1 cellular context compared by ENCODE assay signal in the genomic region with DNA sequence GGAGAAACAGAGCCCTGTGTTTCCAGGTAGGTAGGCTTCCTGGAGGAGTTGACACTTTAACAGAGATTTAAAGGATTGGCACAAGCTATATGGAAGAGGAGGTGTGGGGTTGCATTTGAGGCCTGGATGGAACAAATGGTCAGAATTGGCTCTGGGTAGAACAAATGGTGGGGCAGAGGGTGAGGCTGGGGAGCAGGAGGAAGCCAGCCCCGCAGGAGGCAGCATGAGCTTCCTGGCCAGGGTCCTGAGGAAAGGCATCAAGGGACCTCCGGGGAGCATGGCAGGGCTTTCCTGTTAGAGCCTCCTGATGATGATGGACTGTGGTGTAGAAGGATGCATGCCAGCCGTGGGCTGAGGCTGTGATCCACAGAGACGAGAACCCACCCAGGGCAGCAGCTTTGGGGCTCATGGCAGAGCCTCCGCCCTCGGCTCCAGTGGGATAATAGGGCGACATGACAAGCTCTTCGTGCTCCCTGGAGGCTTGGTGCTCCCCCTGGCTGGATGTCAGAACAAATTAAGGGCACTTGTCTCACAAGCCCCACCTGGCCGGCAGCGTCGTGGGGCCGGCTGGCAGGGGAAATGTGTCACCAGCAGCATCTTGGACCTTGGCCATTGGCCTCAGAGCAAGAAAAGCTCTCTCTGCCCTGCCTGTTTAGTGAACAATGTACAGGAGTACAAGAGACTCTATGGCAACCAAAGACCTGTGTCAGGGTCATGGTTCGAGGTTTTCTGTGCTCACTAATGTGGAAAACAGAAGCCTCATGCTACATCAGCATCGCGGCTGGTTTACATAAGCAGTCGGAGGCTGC.
TF ChIP-seq lines count a peak whose summit lies in the region.

No MANE protein-coding gene starts in this region.

TF ChIP-seq in HepG2, 621 proteins besides CTCF, POLR2A, EP300 and RAD21 (continued from another document and continues in another):
- TF ChIP-seq, protein P1, sequence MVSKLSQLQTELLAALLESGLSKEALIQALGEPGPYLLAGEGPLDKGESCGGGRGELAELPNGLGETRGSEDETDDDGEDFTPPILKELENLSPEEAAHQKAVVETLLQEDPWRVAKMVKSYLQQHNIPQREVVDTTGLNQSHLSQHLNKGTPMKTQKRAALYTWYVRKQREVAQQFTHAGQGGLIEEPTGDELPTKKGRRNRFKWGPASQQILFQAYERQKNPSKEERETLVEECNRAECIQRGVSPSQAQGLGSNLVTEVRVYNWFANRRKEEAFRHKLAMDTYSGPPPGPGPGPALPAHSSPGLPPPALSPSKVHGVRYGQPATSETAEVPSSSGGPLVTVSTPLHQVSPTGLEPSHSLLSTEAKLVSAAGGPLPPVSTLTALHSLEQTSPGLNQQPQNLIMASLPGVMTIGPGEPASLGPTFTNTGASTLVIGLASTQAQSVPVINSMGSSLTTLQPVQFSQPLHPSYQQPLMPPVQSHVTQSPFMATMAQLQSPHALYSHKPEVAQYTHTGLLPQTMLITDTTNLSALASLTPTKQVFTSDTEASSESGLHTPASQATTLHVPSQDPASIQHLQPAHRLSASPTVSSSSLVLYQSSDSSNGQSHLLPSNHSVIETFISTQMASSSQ (IDR thresholded peaks at IDR 0.05; ENCODE audit: low read depth), result no peak
- TF ChIP-seq, protein P1 (CRISPR knock-in tag; IDR thresholded peaks at IDR 0.05; ENCODE audit: borderline replicate concordance), result 0 out of 2 replicates have a peak, but pooled peaks have one; percentile 8
- TF ChIP-seq ZNF260 (CRISPR knock-in tag; IDR thresholded peaks at IDR 0.05; ENCODE audit: borderline replicate concordance, low read depth) (no peak), ZMAT3 (CRISPR knock-in tag; conservative IDR thresholded peaks at IDR 0.05) (no peak; the same call in 1 of the 2 replicates), ZFX (CRISPR knock-in tag; IDR thresholded peaks at IDR 0.05; ENCODE audit: low read depth) (no peak), RXRA (CRISPR knock-in tag; IDR thresholded peaks at IDR 0.05) (no peak), ZNF263 (CRISPR knock-in tag; IDR thresholded peaks at IDR 0.05) (peak; percentile 95), ZNF564 (CRISPR knock-in tag; IDR thresholded peaks at IDR 0.05) (no peak), ZSCAN21 (CRISPR knock-in tag; IDR thresholded peaks at IDR 0.05; ENCODE audit: borderline replicate concordance) (no peak), SRSF9 (IDR thresholded peaks at IDR 0.05; ENCODE audit: borderline replicate concordance, insufficient read depth, low read depth, low read length, poor library complexity, severe bottlenecking) (no peak), ZNF274 (CRISPR knock-in tag; IDR thresholded peaks at IDR 0.05) (no peak), NCOA2 (CRISPR knock-in tag; IDR thresholded peaks at IDR 0.05) (0 out of 2 replicates have a peak, but pooled peaks have one; percentile 18), ZNF10 (CRISPR knock-in tag; IDR thresholded peaks at IDR 0.05; ENCODE audit: borderline replicate concordance, low read depth) (no peak), ZNF776 (CRISPR knock-in tag; IDR thresholded peaks at IDR 0.05) (no peak), SALL2 (CRISPR knock-in tag; IDR thresholded peaks at IDR 0.05) (no peak), ZNF296 (CRISPR knock-in tag; conservative IDR thresholded peaks at IDR 0.05) (no peak; the same call in 1 of the 2 replicates), ZSCAN12 (CRISPR knock-in tag; IDR thresholded peaks at IDR 0.05) (no peak), FOXJ3 (CRISPR knock-in tag; IDR thresholded peaks at IDR 0.05; ENCODE audit: borderline replicate concordance) (0 out of 2 replicates have a peak, but pooled peaks have one; percentile 19), KAT7 (CRISPR knock-in tag; IDR thresholded peaks at IDR 0.05; ENCODE audit: borderline replicate concordance) (no peak), LCORL (IDR thresholded peaks at IDR 0.05) (no peak), LCORL (CRISPR knock-in tag; IDR thresholded peaks at IDR 0.05) (peak; percentile 66; the same call in 1 of the 2 replicates), HMG20B (CRISPR knock-in tag; conservative IDR thresholded peaks at IDR 0.05) (no peak), ZNF567 (CRISPR knock-in tag; IDR thresholded peaks at IDR 0.05; ENCODE audit: borderline replicate concordance) (no peak), RXRB (CRISPR knock-in tag; IDR thresholded peaks at IDR 0.05; ENCODE audit: borderline replicate concordance) (no peak)
- TF ChIP-seq, protein P2, sequence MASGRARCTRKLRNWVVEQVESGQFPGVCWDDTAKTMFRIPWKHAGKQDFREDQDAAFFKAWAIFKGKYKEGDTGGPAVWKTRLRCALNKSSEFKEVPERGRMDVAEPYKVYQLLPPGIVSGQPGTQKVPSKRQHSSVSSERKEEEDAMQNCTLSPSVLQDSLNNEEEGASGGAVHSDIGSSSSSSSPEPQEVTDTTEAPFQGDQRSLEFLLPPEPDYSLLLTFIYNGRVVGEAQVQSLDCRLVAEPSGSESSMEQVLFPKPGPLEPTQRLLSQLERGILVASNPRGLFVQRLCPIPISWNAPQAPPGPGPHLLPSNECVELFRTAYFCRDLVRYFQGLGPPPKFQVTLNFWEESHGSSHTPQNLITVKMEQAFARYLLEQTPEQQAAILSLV (CRISPR knock-in tag; IDR thresholded peaks at IDR 0.05; ENCODE audit: borderline replicate concordance), result no peak
- TF ChIP-seq, protein P3, sequence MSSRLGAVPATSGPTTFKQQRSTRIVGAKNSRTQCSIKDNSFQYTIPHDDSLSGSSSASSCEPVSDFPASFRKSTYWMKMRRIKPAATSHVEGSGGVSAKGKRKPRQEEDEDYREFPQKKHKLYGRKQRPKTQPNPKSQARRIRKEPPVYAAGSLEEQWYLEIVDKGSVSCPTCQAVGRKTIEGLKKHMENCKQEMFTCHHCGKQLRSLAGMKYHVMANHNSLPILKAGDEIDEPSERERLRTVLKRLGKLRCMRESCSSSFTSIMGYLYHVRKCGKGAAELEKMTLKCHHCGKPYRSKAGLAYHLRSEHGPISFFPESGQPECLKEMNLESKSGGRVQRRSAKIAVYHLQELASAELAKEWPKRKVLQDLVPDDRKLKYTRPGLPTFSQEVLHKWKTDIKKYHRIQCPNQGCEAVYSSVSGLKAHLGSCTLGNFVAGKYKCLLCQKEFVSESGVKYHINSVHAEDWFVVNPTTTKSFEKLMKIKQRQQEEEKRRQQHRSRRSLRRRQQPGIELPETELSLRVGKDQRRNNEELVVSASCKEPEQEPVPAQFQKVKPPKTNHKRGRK (CRISPR knock-in tag; IDR thresholded peaks at IDR 0.05), result no peak
- TF ChIP-seq, protein P4, sequence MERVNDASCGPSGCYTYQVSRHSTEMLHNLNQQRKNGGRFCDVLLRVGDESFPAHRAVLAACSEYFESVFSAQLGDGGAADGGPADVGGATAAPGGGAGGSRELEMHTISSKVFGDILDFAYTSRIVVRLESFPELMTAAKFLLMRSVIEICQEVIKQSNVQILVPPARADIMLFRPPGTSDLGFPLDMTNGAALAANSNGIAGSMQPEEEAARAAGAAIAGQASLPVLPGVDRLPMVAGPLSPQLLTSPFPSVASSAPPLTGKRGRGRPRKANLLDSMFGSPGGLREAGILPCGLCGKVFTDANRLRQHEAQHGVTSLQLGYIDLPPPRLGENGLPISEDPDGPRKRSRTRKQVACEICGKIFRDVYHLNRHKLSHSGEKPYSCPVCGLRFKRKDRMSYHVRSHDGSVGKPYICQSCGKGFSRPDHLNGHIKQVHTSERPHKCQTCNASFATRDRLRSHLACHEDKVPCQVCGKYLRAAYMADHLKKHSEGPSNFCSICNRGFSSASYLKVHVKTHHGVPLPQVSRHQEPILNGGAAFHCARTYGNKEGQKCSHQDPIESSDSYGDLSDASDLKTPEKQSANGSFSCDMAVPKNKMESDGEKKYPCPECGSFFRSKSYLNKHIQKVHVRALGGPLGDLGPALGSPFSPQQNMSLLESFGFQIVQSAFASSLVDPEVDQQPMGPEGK (CRISPR knock-in tag; IDR thresholded peaks at IDR 0.05), result no peak
- TF ChIP-seq, protein P5, sequence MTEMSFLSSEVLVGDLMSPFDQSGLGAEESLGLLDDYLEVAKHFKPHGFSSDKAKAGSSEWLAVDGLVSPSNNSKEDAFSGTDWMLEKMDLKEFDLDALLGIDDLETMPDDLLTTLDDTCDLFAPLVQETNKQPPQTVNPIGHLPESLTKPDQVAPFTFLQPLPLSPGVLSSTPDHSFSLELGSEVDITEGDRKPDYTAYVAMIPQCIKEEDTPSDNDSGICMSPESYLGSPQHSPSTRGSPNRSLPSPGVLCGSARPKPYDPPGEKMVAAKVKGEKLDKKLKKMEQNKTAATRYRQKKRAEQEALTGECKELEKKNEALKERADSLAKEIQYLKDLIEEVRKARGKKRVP (CRISPR knock-in tag; IDR thresholded peaks at IDR 0.05), result no peak
- TF ChIP-seq, protein P6, sequence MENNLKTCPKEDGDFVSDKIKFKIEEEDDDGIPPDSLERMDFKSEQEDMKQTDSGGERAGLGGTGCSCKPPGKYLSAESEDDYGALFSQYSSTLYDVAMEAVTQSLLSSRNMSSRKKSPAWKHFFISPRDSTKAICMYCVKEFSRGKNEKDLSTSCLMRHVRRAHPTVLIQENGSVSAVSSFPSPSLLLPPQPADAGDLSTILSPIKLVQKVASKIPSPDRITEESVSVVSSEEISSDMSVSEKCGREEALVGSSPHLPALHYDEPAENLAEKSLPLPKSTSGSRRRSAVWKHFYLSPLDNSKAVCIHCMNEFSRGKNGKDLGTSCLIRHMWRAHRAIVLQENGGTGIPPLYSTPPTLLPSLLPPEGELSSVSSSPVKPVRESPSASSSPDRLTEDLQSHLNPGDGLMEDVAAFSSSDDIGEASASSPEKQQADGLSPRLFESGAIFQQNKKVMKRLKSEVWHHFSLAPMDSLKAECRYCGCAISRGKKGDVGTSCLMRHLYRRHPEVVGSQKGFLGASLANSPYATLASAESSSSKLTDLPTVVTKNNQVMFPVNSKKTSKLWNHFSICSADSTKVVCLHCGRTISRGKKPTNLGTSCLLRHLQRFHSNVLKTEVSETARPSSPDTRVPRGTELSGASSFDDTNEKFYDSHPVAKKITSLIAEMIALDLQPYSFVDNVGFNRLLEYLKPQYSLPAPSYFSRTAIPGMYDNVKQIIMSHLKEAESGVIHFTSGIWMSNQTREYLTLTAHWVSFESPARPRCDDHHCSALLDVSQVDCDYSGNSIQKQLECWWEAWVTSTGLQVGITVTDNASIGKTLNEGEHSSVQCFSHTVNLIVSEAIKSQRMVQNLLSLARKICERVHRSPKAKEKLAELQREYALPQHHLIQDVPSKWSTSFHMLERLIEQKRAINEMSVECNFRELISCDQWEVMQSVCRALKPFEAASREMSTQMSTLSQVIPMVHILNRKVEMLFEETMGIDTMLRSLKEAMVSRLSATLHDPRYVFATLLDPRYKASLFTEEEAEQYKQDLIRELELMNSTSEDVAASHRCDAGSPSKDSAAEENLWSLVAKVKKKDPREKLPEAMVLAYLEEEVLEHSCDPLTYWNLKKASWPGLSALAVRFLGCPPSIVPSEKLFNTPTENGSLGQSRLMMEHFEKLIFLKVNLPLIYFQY (CRISPR knock-in tag; IDR thresholded peaks at IDR 0.05; ENCODE audit: borderline replicate concordance), result no peak
- TF ChIP-seq, protein P7, sequence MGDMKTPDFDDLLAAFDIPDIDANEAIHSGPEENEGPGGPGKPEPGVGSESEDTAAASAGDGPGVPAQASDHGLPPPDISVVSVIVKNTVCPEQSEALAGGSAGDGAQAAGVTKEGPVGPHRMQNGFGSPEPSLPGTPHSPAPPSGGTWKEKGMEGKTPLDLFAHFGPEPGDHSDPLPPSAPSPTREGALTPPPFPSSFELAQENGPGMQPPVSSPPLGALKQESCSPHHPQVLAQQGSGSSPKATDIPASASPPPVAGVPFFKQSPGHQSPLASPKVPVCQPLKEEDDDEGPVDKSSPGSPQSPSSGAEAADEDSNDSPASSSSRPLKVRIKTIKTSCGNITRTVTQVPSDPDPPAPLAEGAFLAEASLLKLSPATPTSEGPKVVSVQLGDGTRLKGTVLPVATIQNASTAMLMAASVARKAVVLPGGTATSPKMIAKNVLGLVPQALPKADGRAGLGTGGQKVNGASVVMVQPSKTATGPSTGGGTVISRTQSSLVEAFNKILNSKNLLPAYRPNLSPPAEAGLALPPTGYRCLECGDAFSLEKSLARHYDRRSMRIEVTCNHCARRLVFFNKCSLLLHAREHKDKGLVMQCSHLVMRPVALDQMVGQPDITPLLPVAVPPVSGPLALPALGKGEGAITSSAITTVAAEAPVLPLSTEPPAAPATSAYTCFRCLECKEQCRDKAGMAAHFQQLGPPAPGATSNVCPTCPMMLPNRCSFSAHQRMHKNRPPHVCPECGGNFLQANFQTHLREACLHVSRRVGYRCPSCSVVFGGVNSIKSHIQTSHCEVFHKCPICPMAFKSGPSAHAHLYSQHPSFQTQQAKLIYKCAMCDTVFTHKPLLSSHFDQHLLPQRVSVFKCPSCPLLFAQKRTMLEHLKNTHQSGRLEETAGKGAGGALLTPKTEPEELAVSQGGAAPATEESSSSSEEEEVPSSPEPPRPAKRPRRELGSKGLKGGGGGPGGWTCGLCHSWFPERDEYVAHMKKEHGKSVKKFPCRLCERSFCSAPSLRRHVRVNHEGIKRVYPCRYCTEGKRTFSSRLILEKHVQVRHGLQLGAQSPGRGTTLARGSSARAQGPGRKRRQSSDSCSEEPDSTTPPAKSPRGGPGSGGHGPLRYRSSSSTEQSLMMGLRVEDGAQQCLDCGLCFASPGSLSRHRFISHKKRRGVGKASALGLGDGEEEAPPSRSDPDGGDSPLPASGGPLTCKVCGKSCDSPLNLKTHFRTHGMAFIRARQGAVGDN (CRISPR knock-in tag; IDR thresholded peaks at IDR 0.05), result peak; percentile 72
- TF ChIP-seq, protein P8, sequence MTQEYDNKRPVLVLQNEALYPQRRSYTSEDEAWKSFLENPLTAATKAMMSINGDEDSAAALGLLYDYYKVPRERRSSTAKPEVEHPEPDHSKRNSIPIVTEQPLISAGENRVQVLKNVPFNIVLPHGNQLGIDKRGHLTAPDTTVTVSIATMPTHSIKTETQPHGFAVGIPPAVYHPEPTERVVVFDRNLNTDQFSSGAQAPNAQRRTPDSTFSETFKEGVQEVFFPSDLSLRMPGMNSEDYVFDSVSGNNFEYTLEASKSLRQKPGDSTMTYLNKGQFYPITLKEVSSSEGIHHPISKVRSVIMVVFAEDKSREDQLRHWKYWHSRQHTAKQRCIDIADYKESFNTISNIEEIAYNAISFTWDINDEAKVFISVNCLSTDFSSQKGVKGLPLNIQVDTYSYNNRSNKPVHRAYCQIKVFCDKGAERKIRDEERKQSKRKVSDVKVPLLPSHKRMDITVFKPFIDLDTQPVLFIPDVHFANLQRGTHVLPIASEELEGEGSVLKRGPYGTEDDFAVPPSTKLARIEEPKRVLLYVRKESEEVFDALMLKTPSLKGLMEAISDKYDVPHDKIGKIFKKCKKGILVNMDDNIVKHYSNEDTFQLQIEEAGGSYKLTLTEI (CRISPR knock-in tag; conservative IDR thresholded peaks at IDR 0.05), result no peak
- TF ChIP-seq, protein P9, sequence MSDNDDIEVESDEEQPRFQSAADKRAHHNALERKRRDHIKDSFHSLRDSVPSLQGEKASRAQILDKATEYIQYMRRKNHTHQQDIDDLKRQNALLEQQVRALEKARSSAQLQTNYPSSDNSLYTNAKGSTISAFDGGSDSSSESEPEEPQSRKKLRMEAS (IDR thresholded peaks at IDR 0.05), result peak; percentile 54; the same call in 1 of the 2 replicates
